26 cellular contexts compared by ENCODE assay signal in the genomic region with DNA sequence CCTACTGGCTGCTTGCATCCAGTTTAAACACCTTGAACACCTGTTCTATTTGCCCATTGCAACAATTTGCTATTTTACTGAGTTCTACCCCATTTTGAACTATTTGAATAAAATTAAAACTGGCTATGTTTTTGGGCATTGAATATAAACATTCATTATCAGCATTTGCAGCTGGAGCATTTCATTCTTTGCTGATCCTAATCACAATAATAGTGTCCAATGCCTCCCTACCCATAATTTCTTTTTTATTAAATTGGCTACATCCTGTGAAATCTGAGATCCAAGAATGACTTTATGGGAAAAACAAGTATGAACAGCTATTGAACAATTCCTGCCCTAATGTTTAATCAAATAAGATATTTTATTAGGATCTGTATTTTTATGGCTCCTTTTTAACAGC.
"Had no signal": no experiment of that assay in that cellular context is flagged by ENCODE, and none has a peak within 500 bp of the region (broad histone marks: within the 10 kb centered on the region; RNA-seq: fewer than 3 reads in every experiment).

No MANE protein-coding gene starts in this region.

- H3K4me3 ChIP-seq: coronary artery, esophagus squamous epithelium, heart right ventricle, left lung, mucosa of descending colon, neural progenitor cell, smooth muscle cell, thyroid gland, uterus had no signal

- H3K27ac ChIP-seq: coronary artery, esophagus squamous epithelium, heart right ventricle, left lung, neural progenitor cell, parathyroid adenoma, thyroid gland, uterus had no signal

- DNase-seq: dermis blood vessel endothelial cell; effector memory CD4-positive, alpha-beta T cell; esophagus squamous epithelium; foreskin melanocyte; glutamatergic neuron; heart right ventricle; hippocampal formation; left cardiac atrium; left lung; mesenchymal stem cell; mucosa of descending colon; naive B cell; stimulated activated CD4-positive, alpha-beta T cell treated with anti-CD3 and anti-CD28 coated beads, Interleukin-12 subunit alpha, Interleukin-12 subunit beta, amount 100 ng/mL, for 4 hours; stimulated activated CD4-positive, alpha-beta T cell treated with anti-CD3 and anti-CD28 coated beads, Interleukin-1b, Interleukin-23, amount 100 ng/mL, for 48 hours; stimulated activated CD4-positive, alpha-beta T cell treated with anti-CD3 and anti-CD28 coated beads, Interleukin-4, amount 100 ng/mL, for 1 hour; stimulated activated CD8-positive, alpha-beta memory T cell treated with anti-CD3 and anti-CD28 coated beads, Interleukin-4, amount 100 ng/mL, for 48 hours; stimulated activated naive CD4-positive, alpha-beta T cell; stimulated activated naive CD8-positive, alpha-beta T cell treated with anti-CD3 and anti-CD28 coated beads, Interleukin-15, amount 100 ng/mL, for 72 hours; thyroid gland; uterus had no signal

- H3K4me2 ChIP-seq: neural progenitor cell, smooth muscle cell had no signal

- H3K79me2 ChIP-seq: parathyroid adenoma had no signal

- ATAC-seq: heart right ventricle; left cardiac atrium; left lung; mucosa of descending colon; sciatic nerve; stimulated activated naive CD8-positive, alpha-beta T cell treated with anti-CD3 and anti-CD28 coated beads, Interleukin-15, amount 100 ng/mL, for 72 hours had no signal

- FAIRE-seq: islet of Langerhans had no signal

- H3K36me3 ChIP-seq: esophagus squamous epithelium, heart right ventricle, left lung, neural progenitor cell, thyroid gland, uterus had no signal

- H3K9ac ChIP-seq: neural progenitor cell, parathyroid adenoma had no signal

- H3K4me1 ChIP-seq: esophagus squamous epithelium, heart right ventricle, left lung, neural progenitor cell, parathyroid adenoma, thyroid gland, uterus had no signal

- H3K9me3 ChIP-seq: esophagus squamous epithelium, heart right ventricle, left lung, mucosa of descending colon, thyroid gland, uterus had no signal

- H3K27me3 ChIP-seq: esophagus squamous epithelium, heart right ventricle, left lung, neural progenitor cell, thyroid gland, uterus had no signal

- H2AFZ ChIP-seq: neural progenitor cell, parathyroid adenoma had no signal
